In genomic region chr18:26772691-26773090, GRCh38 we compare ENCODE assay signal across 16 cellular contexts.
A peak's percentile ranks its signal among the peaks of the same experiment; 100 is the strongest.
DNase-seq lines count a peak whose midpoint lies in the region; FAIRE-seq and TF ChIP-seq lines count a peak whose summit lies in the region.
"Had no signal": no experiment of that assay in that cellular context is flagged by ENCODE, and none has a peak within 500 bp of the region (broad histone marks: within the 10 kb centered on the region; RNA-seq: fewer than 3 reads in every experiment).

No MANE protein-coding gene starts in this region.

- H3K9me2 ChIP-seq in Karpas-422 (replicated peaks; ENCODE audit: insufficient read depth, low read length) = no peaks in the 10 kb centered on the region

- H3K4me1 ChIP-seq in mesodermal cell (ENCODE audit: control insufficient read depth, insufficient read depth, low read length, poor library complexity, severe bottlenecking) (peaks cover 7% of the 10 kb centered on the region), adrenal gland (replicated peaks in 1 of 2) (no peaks in the 10 kb centered on the region), Karpas-422 (ENCODE audit: low read length) (no peaks in the 10 kb centered on the region)

- H3K9me3 ChIP-seq in KOPT-K1 (ENCODE audit: insufficient read depth, low read length, poor library complexity, severe bottlenecking) (peaks cover 2% of the 10 kb centered on the region), mesodermal cell (ENCODE audit: control insufficient read depth, low read length) (no peaks in the 10 kb centered on the region), adrenal gland (replicated peaks in 1 of 3) (no peaks in the 10 kb centered on the region), Karpas-422 (ENCODE audit: low read length) (no peaks in the 10 kb centered on the region)

- H3K4me2 ChIP-seq in Karpas-422 (ENCODE audit: low read depth, low read length, poor library complexity, severe bottlenecking) = no peak overlapping the region

- intact Hi-C loops in adrenal gland (cut with DNase I) = loop anchor here in 1 of 2 donors (5.0 to 10.0 kb wide), 2 partner anchors 150 to 368 kb away; no protein-coding TSS in a partner anchor

- TF ChIP-seq POLR2A in adrenal gland (IDR thresholded peaks at IDR 0.05) = no peak

- TF ChIP-seq CTCF in adrenal gland (IDR thresholded peaks at IDR 0.05) = no peak
- TF ChIP-seq CTCF in GM10266 (IDR thresholded peaks at IDR 0.05; ENCODE audit: control insufficient read depth, insufficient read depth, low read depth, missing control alignments) = no peak

- no peak overlapping the region for H3K9ac ChIP-seq in Karpas-422 (ENCODE audit: low read length)

- WGBS in mesodermal cell (ENCODE audit: insufficient coverage in 2 of 2), 2 experiments = 67 to 100% methylated on average over 1 of the region's 2 CpGs
- WGBS in adrenal gland, 4 donors = 56 to 81% (median 68%) methylated on average over 2 of the region's 2 CpGs

- no peaks in the 10 kb centered on the region for H4K20me1 ChIP-seq in Karpas-422 (ENCODE audit: insufficient read depth, low read depth, low read length)

- FAIRE-seq in endometrium (lab: Jason Lieb, UNC) = peak; percentile 89
- FAIRE-seq: H1 had no signal

- no peak overlapping the region for H2AFZ ChIP-seq in Karpas-422 (ENCODE audit: low read length)

- peak overlapping the region; percentile 66 for H3K27ac ChIP-seq in KOPT-K1 (ENCODE audit: low read depth, low read length, poor library complexity, severe bottlenecking)
- peak overlapping the region; percentile 50 for H3K27ac ChIP-seq in mesodermal cell (ENCODE audit: low read depth, low read length, severe bottlenecking)
- H3K27ac ChIP-seq in adrenal gland = no peak overlapping the region
- no peak overlapping the region for H3K27ac ChIP-seq in Karpas-422 (ENCODE audit: low read length)
- H3K27ac ChIP-seq: C4-2B had no signal

- H3K27me3 ChIP-seq in adrenal gland = no peaks in the 10 kb centered on the region
- H3K27me3 ChIP-seq in Karpas-422 (ENCODE audit: low read length) = no peaks in the 10 kb centered on the region

- DNase-seq in SK-N-DZ (ENCODE audit: low spot score) (peak; percentile 93), adrenal gland (no peak), Karpas-422 (no peak), COLO668 (lab: John Stamatoyannopoulos, UW; ENCODE audit: unreplicated experiment) (no peak), GM10266 (ENCODE audit: extremely low spot score) (no peak)
- DNase-seq: AML-193; CD4-positive, alpha-beta T cell; DMS153; DMS79; GDM1; H9 had no signal

- H3K36me3 ChIP-seq in KOPT-K1 (ENCODE audit: insufficient read depth, low read length) (no peaks in the 10 kb centered on the region), mesodermal cell (ENCODE audit: control insufficient read depth, insufficient read depth, low read length) (no peaks in the 10 kb centered on the region), adrenal gland (replicated peaks in 1 of 2) (no peaks in the 10 kb centered on the region), Karpas-422 (ENCODE audit: insufficient read depth, low read length) (no peaks in the 10 kb centered on the region)

- H3K79me2 ChIP-seq in Karpas-422 (ENCODE audit: low read length) = no peaks in the 10 kb centered on the region

- no peak overlapping the region for H3K4me3 ChIP-seq in mesodermal cell (ENCODE audit: extremely low read depth, insufficient read depth, low read length, poor library complexity, severe bottlenecking)
- H3K4me3 ChIP-seq in adrenal gland = no peak overlapping the region
- no peak overlapping the region for H3K4me3 ChIP-seq in Karpas-422 (ENCODE audit: low read length)

Comparison
In these comparisons a context has a peak if more than half of its experiments do, and no peak if none do; other contexts are left out.
1. H3K27ac ChIP-seq: peak in KOPT-K1 (single experiment) and mesodermal cell (single experiment); none in adrenal gland (0 of 5) and Karpas-422 (single experiment).